In the genomic region with DNA sequence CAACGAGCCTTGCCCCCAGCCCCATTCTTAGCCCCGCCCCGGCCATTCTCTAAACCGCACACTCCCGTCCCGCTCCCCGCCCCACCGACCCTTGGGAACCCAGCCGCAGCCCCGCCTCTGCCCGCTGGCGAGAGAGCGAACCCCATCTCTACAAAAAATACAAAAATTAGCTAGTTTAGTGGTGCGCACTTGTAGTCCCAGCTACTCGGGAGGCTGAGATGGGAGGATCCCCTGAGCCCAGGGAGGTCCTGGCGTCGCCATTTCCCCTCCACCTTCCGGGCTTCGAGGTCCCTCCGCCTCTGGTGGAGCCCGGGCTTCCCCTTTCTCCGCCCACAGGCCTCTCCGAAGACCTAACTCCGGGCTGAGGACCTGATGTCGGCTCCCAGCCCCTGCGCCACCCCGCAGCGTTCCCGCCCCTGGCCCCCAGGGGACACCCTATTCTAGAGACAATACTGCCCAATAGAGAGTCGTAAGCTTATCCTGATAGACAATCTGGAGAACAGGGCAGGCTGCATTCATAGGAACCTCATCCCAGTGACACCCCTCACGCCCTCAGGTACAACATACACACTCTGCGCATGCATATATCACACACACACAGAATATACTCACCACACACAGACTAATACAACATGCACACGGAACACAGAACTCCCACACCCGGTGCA, we compare ENCODE assay signal across 8 cellular contexts. TPM values are rescaled to one million over a fixed set of nuclear protein-coding genes. Genes with fewer than 3 reads are reported as not detected.
DNase-seq lines count a peak whose midpoint lies in the region; ATAC-seq, FAIRE-seq and TF ChIP-seq lines count a peak whose summit lies in the region.

No MANE protein-coding gene starts in this region.

- CTCF ChIA-PET in GM12878 (lab: Yijun Ruan, JAX), result interaction anchor here (0.5 to 3.1 kb wide), 11 partner anchors 15 to 253 kb away, joined by 3 to 18 read pairs (median 4); partner anchors contain the start of gene TLCD1

- POLR2A ChIA-PET in GM12878 (lab: Charles Lee), result interaction anchor here (0.7 to 3.5 kb wide), 16 partner anchors 7 to 632 kb away, joined by 3 to 29 read pairs (median 5); partner anchors contain the start of genes ALDOC, BLTP2, RPL23A and SDF2

- H3K4me3 Mint-ChIP-seq in T-helper 1 cell treated with Interleukin-12 subunit alpha and Interleukin-12 subunit beta and Interleukin-4 antibody, amounts not matched to agents 30 μg/mL and 1 μg/mL, for 36 hours, result peak overlapping the region; percentile 88
- peak overlapping the region; percentile 86 for H3K4me3 Mint-ChIP-seq in stimulated activated effector memory CD8-positive, alpha-beta T cell treated with anti-CD3 and anti-CD28 coated beads, Interleukin-12 subunit alpha, Interleukin-12 subunit beta, amount 100 ng/mL, for 72 hours

- no peak for TF ChIP-seq EP300 in GM12878 (IDR thresholded peaks at IDR 0.05; ENCODE audit: borderline replicate concordance in 1 of 2, control insufficient read depth in 1 of 2, low read depth in 2 of 2, low read length in 2 of 2)

- peak overlapping the region; percentile 93 for H2AFZ ChIP-seq in GM12878 (ENCODE audit: control insufficient read depth, low read depth, low read length)

- H3K4me1 ChIP-seq in GM12878 (ENCODE audit: control insufficient read depth, insufficient read depth, low read length) (peaks cover 9% of the 10 kb centered on the region), lower lobe of right lung (peaks cover 23% of the 10 kb centered on the region)

- DNase-seq in activated gamma-delta T cell treated with Interleukin-2 at 50 U/mL for 16 hours (peak; percentile 48), activated gamma-delta T cell (lab: John Stamatoyannopoulos, UW) (no peak), GM12878 (ENCODE audit: low read depth, low spot score) (no peak), lower lobe of right lung (peak; percentile 82), NCI-H1417 treated with DMSO at 0.1 percent for 48 hours (lab: John Stamatoyannopoulos, UW) (no peak)
- peak; percentile 47 to 80 for DNase-seq in stimulated activated effector memory CD8-positive, alpha-beta T cell treated with anti-CD3 and anti-CD28 coated beads, Interleukin-12 subunit alpha, Interleukin-12 subunit beta, amount 100 ng/mL, for 72 hours (ENCODE audit: low spot score in 2 of 2)

- in situ Hi-C loops in GM12878 (cut with MboI), result no loop called here

- TF ChIP-seq POLR2A in GM12878 (IDR thresholded peaks at IDR 0.05; ENCODE audit: low read depth, low read length), result 0 out of 2 replicates have a peak, but pooled peaks have one; percentile 37

- no peak for FAIRE-seq in GM12878 (lab: Jason Lieb, UNC)

- 17% methylated on average over 34 of the region's 34 CpGs for WGBS in GM12878 (ENCODE audit: insufficient coverage, insufficient replicate concordance, low lambda C conversion rate, missing lambda C conversion rate)

- RAD21 ChIA-PET in GM12878 (lab: Charles Lee; ENCODE audit: unreplicated experiment), result interaction anchor here (0.7 to 3.4 kb wide), 8 partner anchors 9 to 405 kb away, joined by 3 to 20 read pairs (median 6); partner anchors contain the start of genes BLTP2, SDF2, SUPT6H and TLCD1

- peaks cover 23% of the 10 kb centered on the region for H3K27me3 Mint-ChIP-seq in T-helper 1 cell treated with Interleukin-12 subunit alpha and Interleukin-12 subunit beta and Interleukin-4 antibody, amounts not matched to agents 30 μg/mL and 1 μg/mL, for 36 hours (ENCODE audit: low read depth)

- H3K79me2 ChIP-seq in GM12878 (ENCODE audit: control insufficient read depth, insufficient read depth, low read length), result no peaks in the 10 kb centered on the region

- TF ChIP-seq CTCF in GM12878 (IDR thresholded peaks at IDR 0.05 in 2 of 3, conservative IDR thresholded peaks at IDR 0.05 in 1 of 3; ENCODE audit: control insufficient read depth in 2 of 3, extremely low read depth in 1 of 3, insufficient read depth in 1 of 3, low read depth in 3 of 3, low read length in 3 of 3), result peak; percentile 6 to 23 (median 7); a peak in 3 of 6 replicates
- no peak for TF ChIP-seq CTCF in lower lobe of right lung (IDR thresholded peaks at IDR 0.05)

- SMC1A ChIA-PET in GM12878 (lab: Charles Lee; ENCODE audit: uncharacterized antibody, unreplicated experiment), result interaction anchor here (0.7 to 2.6 kb wide), 12 partner anchors 7 to 120 kb away, joined by 3 to 13 read pairs (median 4); partner anchors contain the start of genes NEK8, RPL23A, SDF2 and SUPT6H

- intact Hi-C loops in GM12878 (cut with micrococcal nuclease; ENCODE audit: unreplicated experiment) (loop anchor here (10.0 kb wide), 1 partner anchor 157 kb away; the partner anchor contains the start of gene UNC119), lower lobe of right lung (cut with DNase I) (no loop called here)

- peak overlapping the region; percentile 93 for H3K4me2 ChIP-seq in GM12878 (ENCODE audit: control insufficient read depth, insufficient read depth)

- H3K36me3 ChIP-seq in GM12878 (ENCODE audit: control insufficient read depth in 2 of 2, insufficient read depth in 2 of 2, low read length in 1 of 2), result no peaks in the 10 kb centered on the region; a peak in 1 of 4 replicates
- H3K36me3 ChIP-seq in lower lobe of right lung, result peaks cover 24% of the 10 kb centered on the region

- peaks cover 5% of the 10 kb centered on the region for H3K36me3 Mint-ChIP-seq in T-helper 1 cell treated with Interleukin-12 subunit alpha and Interleukin-12 subunit beta and Interleukin-4 antibody, amounts not matched to agents 30 μg/mL and 1 μg/mL, for 36 hours (ENCODE audit: low read depth)
- H3K36me3 Mint-ChIP-seq in stimulated activated effector memory CD8-positive, alpha-beta T cell treated with anti-CD3 and anti-CD28 coated beads, Interleukin-12 subunit alpha, Interleukin-12 subunit beta, amount 100 ng/mL, for 72 hours, result no peaks in the 10 kb centered on the region

- H3K27ac Mint-ChIP-seq in T-helper 1 cell treated with Interleukin-12 subunit alpha and Interleukin-12 subunit beta and Interleukin-4 antibody, amounts not matched to agents 30 μg/mL and 1 μg/mL, for 36 hours, result peak overlapping the region; percentile 96
- peak overlapping the region; percentile 94 for H3K27ac Mint-ChIP-seq in stimulated activated effector memory CD8-positive, alpha-beta T cell treated with anti-CD3 and anti-CD28 coated beads, Interleukin-12 subunit alpha, Interleukin-12 subunit beta, amount 100 ng/mL, for 72 hours

- H3K4me1 Mint-ChIP-seq in T-helper 1 cell treated with Interleukin-12 subunit alpha and Interleukin-12 subunit beta and Interleukin-4 antibody, amounts not matched to agents 30 μg/mL and 1 μg/mL, for 36 hours (ENCODE audit: low read depth), result peaks cover 20% of the 10 kb centered on the region
- H3K4me1 Mint-ChIP-seq in stimulated activated effector memory CD8-positive, alpha-beta T cell treated with anti-CD3 and anti-CD28 coated beads, Interleukin-12 subunit alpha, Interleukin-12 subunit beta, amount 100 ng/mL, for 72 hours, result peaks cover 15% of the 10 kb centered on the region

- no TSS peak for BruUV-seq in GM12878 (replicated peaks; lab: Mats Ljungman, UMichigan)

- TF ChIP-seq RAD21 in GM12878 (IDR thresholded peaks at IDR 0.05; ENCODE audit: insufficient read depth, low read depth, low read length), result no peak

- H3K27me3 ChIP-seq in GM12878 (replicated peaks in 1 of 2; ENCODE audit: control insufficient read depth in 2 of 2, insufficient read depth in 2 of 2, low read length in 1 of 2), result no peaks in the 10 kb centered on the region
- no peaks in the 10 kb centered on the region for H3K27me3 ChIP-seq in lower lobe of right lung (ENCODE audit: low read depth)

- ATAC-seq in GM12878, result peak; percentile 75
- ATAC-seq in lower lobe of right lung, result peak; percentile 38 to 42
- ATAC-seq in stimulated activated effector memory CD8-positive, alpha-beta T cell treated with anti-CD3 and anti-CD28 coated beads, Interleukin-12 subunit alpha, Interleukin-12 subunit beta, amount 100 ng/mL, for 72 hours, result peak; percentile 62
- ATAC-seq in HG03469 (IDR thresholded peaks at IDR 0.05; ENCODE audit: unreplicated experiment), result no peak

- peak overlapping the region; percentile 72 for H3K9ac ChIP-seq in GM12878 (ENCODE audit: control insufficient read depth, insufficient read depth, low read length)

- H4K20me1 ChIP-seq in GM12878 (ENCODE audit: control insufficient read depth, insufficient read depth), result no peaks in the 10 kb centered on the region

- no peaks in the 10 kb centered on the region for H3K9me3 Mint-ChIP-seq in T-helper 1 cell treated with Interleukin-12 subunit alpha and Interleukin-12 subunit beta and Interleukin-4 antibody, amounts not matched to agents 30 μg/mL and 1 μg/mL, for 36 hours
- H3K9me3 Mint-ChIP-seq in stimulated activated effector memory CD8-positive, alpha-beta T cell treated with anti-CD3 and anti-CD28 coated beads, Interleukin-12 subunit alpha, Interleukin-12 subunit beta, amount 100 ng/mL, for 72 hours, result no peaks in the 10 kb centered on the region

- H3K4me3 ChIP-seq in GM12878, result peak overlapping the region; percentile 73
- peak overlapping the region; percentile 85 for H3K4me3 ChIP-seq in lower lobe of right lung

- H3K9me3 ChIP-seq in GM12878 (replicated peaks; ENCODE audit: control insufficient read depth, insufficient read depth, low read length), result no peaks in the 10 kb centered on the region
- no peaks in the 10 kb centered on the region for H3K9me3 ChIP-seq in lower lobe of right lung

- H3K27ac ChIP-seq in GM12878 (ENCODE audit: control insufficient read depth, insufficient read depth) (0 out of 2 replicates have a peak overlapping the region, but pooled peaks have one; percentile 53), lower lobe of right lung (peak overlapping the region; percentile 88)

RNA-seq across cellular contexts. Expression of gene PROCA1, which starts 0.5 kb away (rescaled TPM):
- total RNA-seq in GM12878 (2013; cell fraction: nucleolus; rRNA removed), result 6.2 and 8.9 TPM in 2 replicates
- total RNA-seq in GM12878 (2014; rRNA removed) (1.1 and 1.5 TPM in 2 replicates), GM12878 (2014; rRNA removed; fragmentation: Illumina TruSeq; extraction: Trizol) (1.5 and 2.6 TPM in 2 replicates), GM12878 (2021) (1.5 and 2.4 TPM in 2 replicates), lower lobe of right lung (4.4 TPM)
- 0.93 TPM for polyA plus RNA-seq in GM12878 (2011; ENCODE audit: low read depth)
- polyA plus RNA-seq in GM12878 (2011; rRNA removed) (0.99 and 1.4 TPM in 2 replicates), GM12878 (2014; fragmentation: Illumina TruSeq; extraction: Trizol) (1.2 and 2.0 TPM in 2 replicates), GM12878 (2014; fragmentation: Nextera tagmentation; extraction: Ambion mirVana) (under 1 TPM; 0.35 to 0.40 TPM), GM12878 (2014; rRNA removed) (2.1 and 4.8 TPM in 2 replicates), GM12878 (2016; fragmentation: Nextera tagmentation; extraction: Ambion mirVana) (under 1 TPM; 0.59 to 0.83 TPM)
- 1.1 and 1.5 TPM in 2 replicates for polyA plus RNA-seq in GM12878 (2011; cell fraction: cytosol; rRNA removed)
- 6.8 and 8.9 TPM in 2 replicates for polyA plus RNA-seq in GM12878 (2011; cell fraction: nucleus; rRNA removed)
- 2.0 and 2.4 TPM in 2 replicates for polyA plus RNA-seq in GM12878 (2012)
- 0.73 and 0.82 TPM in 2 replicates for polyA minus RNA-seq in GM12878 (2011; rRNA and poly(A)+ RNA removed)
- not detected in 2 replicates for polyA minus RNA-seq in GM12878 (2011; cell fraction: cytosol; rRNA and poly(A)+ RNA removed)
- polyA minus RNA-seq in GM12878 (2011; cell fraction: nucleus; rRNA and poly(A)+ RNA removed), result 1.2 and 2.1 TPM in 2 replicates

RNA-seq across cellular contexts. Expression of gene RAB34, which starts 5.5 kb away (rescaled TPM):
- 10.7 and 13.3 TPM in 2 replicates for total RNA-seq in GM12878 (2013; cell fraction: nucleolus; rRNA removed)
- total RNA-seq in GM12878 (2014; rRNA removed) (40.2 and 46.4 TPM in 2 replicates), GM12878 (2014; rRNA removed; fragmentation: Illumina TruSeq; extraction: Trizol) (24.2 and 26.9 TPM in 2 replicates), GM12878 (2021) (28.8 and 33.0 TPM in 2 replicates), lower lobe of right lung (62.3 TPM)
- 16.5 TPM for polyA plus RNA-seq in GM12878 (2011; ENCODE audit: low read depth)
- polyA plus RNA-seq in GM12878 (2011; rRNA removed) (0.16 and 0.37 TPM in 2 replicates), GM12878 (2014; fragmentation: Illumina TruSeq; extraction: Trizol) (35.7 and 39.0 TPM in 2 replicates), GM12878 (2014; fragmentation: Nextera tagmentation; extraction: Ambion mirVana) (10 to 100 TPM; 14.4 to 32.6 TPM), GM12878 (2014; rRNA removed) (37.5 and 47.7 TPM in 2 replicates), GM12878 (2016; fragmentation: Nextera tagmentation; extraction: Ambion mirVana) (10 to 100 TPM; 30.9 to 37.4 TPM)
- 0.23 and 0.31 TPM in 2 replicates for polyA plus RNA-seq in GM12878 (2011; cell fraction: cytosol; rRNA removed)
- 0.69 and 0.75 TPM in 2 replicates for polyA plus RNA-seq in GM12878 (2011; cell fraction: nucleus; rRNA removed)
- polyA plus RNA-seq in GM12878 (2012), result 13.1 and 17.7 TPM in 2 replicates
- polyA minus RNA-seq in GM12878 (2011; rRNA and poly(A)+ RNA removed), result not detected in 2 replicates
- 4.1 and 4.9 TPM in 2 replicates for polyA minus RNA-seq in GM12878 (2011; cell fraction: cytosol; rRNA and poly(A)+ RNA removed)
- 0.48 and 0.86 TPM in 2 replicates for polyA minus RNA-seq in GM12878 (2011; cell fraction: nucleus; rRNA and poly(A)+ RNA removed)

RNA-seq across cellular contexts. Expression of gene RPL23A, which starts 7.6 kb away (rescaled TPM):
- total RNA-seq in GM12878 (2013; cell fraction: nucleolus; rRNA removed), result 169 and 204 TPM in 2 replicates
- total RNA-seq in GM12878 (2014; rRNA removed), result 1,231 and 1,339 TPM in 2 replicates
- total RNA-seq in GM12878 (2014; rRNA removed; fragmentation: Illumina TruSeq; extraction: Trizol), result 1,926 and 2,065 TPM in 2 replicates
- total RNA-seq in GM12878 (2021), result 2,908 and 3,018 TPM in 2 replicates
- polyA plus RNA-seq in GM12878 (2011; ENCODE audit: low read depth), result 6,212 TPM
- polyA plus RNA-seq in GM12878 (2011; rRNA removed), result 2,740 and 3,357 TPM in 2 replicates
- polyA plus RNA-seq in GM12878 (2011; cell fraction: cytosol; rRNA removed), result 779 and 1,073 TPM in 2 replicates
- polyA plus RNA-seq in GM12878 (2011; cell fraction: nucleus; rRNA removed), result 561 and 573 TPM in 2 replicates
- polyA plus RNA-seq in GM12878 (2012), result 4,003 and 4,409 TPM in 2 replicates
- polyA plus RNA-seq in GM12878 (2014; fragmentation: Illumina TruSeq; extraction: Trizol), result 1,904 and 2,135 TPM in 2 replicates
- over 10,000 TPM in 1 of 2 experiments, 1,000 to 10,000 TPM in 1; 8,970 to 10,319 TPM for polyA plus RNA-seq in GM12878 (2014; fragmentation: Nextera tagmentation; extraction: Ambion mirVana)
- polyA plus RNA-seq in GM12878 (2014; rRNA removed), result 1,318 and 1,377 TPM in 2 replicates
- 1,000 to 10,000 TPM; 2,984 to 3,180 TPM for polyA plus RNA-seq in GM12878 (2016; fragmentation: Nextera tagmentation; extraction: Ambion mirVana)
- polyA minus RNA-seq in GM12878 (2011; rRNA and poly(A)+ RNA removed), result 1,547 and 2,710 TPM in 2 replicates
- 624 and 701 TPM in 2 replicates for polyA minus RNA-seq in GM12878 (2011; cell fraction: cytosol; rRNA and poly(A)+ RNA removed)
- 176 and 252 TPM in 2 replicates for polyA minus RNA-seq in GM12878 (2011; cell fraction: nucleus; rRNA and poly(A)+ RNA removed)
- total RNA-seq in lower lobe of right lung, result 1,156 TPM

RNA-seq across cellular contexts. Expression of gene TLCD1, which starts 13.9 kb away (rescaled TPM):
- total RNA-seq in GM12878 (2013; cell fraction: nucleolus; rRNA removed), result 1.9 and 4.3 TPM in 2 replicates
- 8.6 and 10.6 TPM in 2 replicates for total RNA-seq in GM12878 (2014; rRNA removed)
- total RNA-seq in GM12878 (2014; rRNA removed; fragmentation: Illumina TruSeq; extraction: Trizol), result 7.2 and 7.6 TPM in 2 replicates
- 7.3 and 7.6 TPM in 2 replicates for total RNA-seq in GM12878 (2021)
- polyA plus RNA-seq in GM12878 (2011; ENCODE audit: low read depth), result 3.3 TPM
- 2.1 and 4.0 TPM in 2 replicates for polyA plus RNA-seq in GM12878 (2011; rRNA removed)
- 4.1 and 4.2 TPM in 2 replicates for polyA plus RNA-seq in GM12878 (2011; cell fraction: cytosol; rRNA removed)
- polyA plus RNA-seq in GM12878 (2011; cell fraction: nucleus; rRNA removed), result 5.1 and 5.7 TPM in 2 replicates
- 5.3 and 8.7 TPM in 2 replicates for polyA plus RNA-seq in GM12878 (2012)
- polyA plus RNA-seq in GM12878 (2014; fragmentation: Illumina TruSeq; extraction: Trizol), result 7.8 TPM in 2 replicates
- polyA plus RNA-seq in GM12878 (2014; fragmentation: Nextera tagmentation; extraction: Ambion mirVana), result 1 to 10 TPM; 2.9 to 7.1 TPM
- 13.6 and 14.6 TPM in 2 replicates for polyA plus RNA-seq in GM12878 (2014; rRNA removed)
- polyA plus RNA-seq in GM12878 (2016; fragmentation: Nextera tagmentation; extraction: Ambion mirVana), result 10 to 100 TPM; 14.9 to 19.8 TPM
- 5.4 and 5.5 TPM in 2 replicates for polyA minus RNA-seq in GM12878 (2011; rRNA and poly(A)+ RNA removed)
- polyA minus RNA-seq in GM12878 (2011; cell fraction: cytosol; rRNA and poly(A)+ RNA removed), result 2.8 and 5.5 TPM in 2 replicates
- 4.8 and 6.9 TPM in 2 replicates for polyA minus RNA-seq in GM12878 (2011; cell fraction: nucleus; rRNA and poly(A)+ RNA removed)
- 19.8 TPM for total RNA-seq in lower lobe of right lung

RNA-seq across cellular contexts. Expression of gene NEK8, which starts 16.4 kb away (rescaled TPM):
- 22.0 and 27.2 TPM in 2 replicates for total RNA-seq in GM12878 (2013; cell fraction: nucleolus; rRNA removed)
- total RNA-seq in GM12878 (2014; rRNA removed) (8.8 and 10.5 TPM in 2 replicates), GM12878 (2014; rRNA removed; fragmentation: Illumina TruSeq; extraction: Trizol) (6.0 and 6.7 TPM in 2 replicates), GM12878 (2021) (10.1 and 11.0 TPM in 2 replicates), lower lobe of right lung (11.3 TPM)
- polyA plus RNA-seq in GM12878 (2011; ENCODE audit: low read depth), result 6.5 TPM
- polyA plus RNA-seq in GM12878 (2011; rRNA removed) (7.9 and 13.2 TPM in 2 replicates), GM12878 (2014; fragmentation: Illumina TruSeq; extraction: Trizol) (7.5 and 8.5 TPM in 2 replicates), GM12878 (2014; fragmentation: Nextera tagmentation; extraction: Ambion mirVana) (1 to 10 TPM; 2.3 to 2.9 TPM), GM12878 (2014; rRNA removed) (14.3 and 15.1 TPM in 2 replicates), GM12878 (2016; fragmentation: Nextera tagmentation; extraction: Ambion mirVana) (10 to 100 TPM; 11.2 to 13.9 TPM)
- 16.7 and 21.7 TPM in 2 replicates for polyA plus RNA-seq in GM12878 (2011; cell fraction: cytosol; rRNA removed)
- polyA plus RNA-seq in GM12878 (2011; cell fraction: nucleus; rRNA removed), result 24.8 and 26.2 TPM in 2 replicates
- polyA plus RNA-seq in GM12878 (2012), result 8.7 and 9.6 TPM in 2 replicates
- 14.9 and 20.8 TPM in 2 replicates for polyA minus RNA-seq in GM12878 (2011; rRNA and poly(A)+ RNA removed)
- 4.0 and 4.4 TPM in 2 replicates for polyA minus RNA-seq in GM12878 (2011; cell fraction: cytosol; rRNA and poly(A)+ RNA removed)
- polyA minus RNA-seq in GM12878 (2011; cell fraction: nucleus; rRNA and poly(A)+ RNA removed), result 11.1 and 21.9 TPM in 2 replicates

Comparison
In these comparisons a context has a peak if more than half of its experiments do, and no peak if none do; other contexts are left out.
1. DNase-seq: peak in activated gamma-delta T cell treated with Interleukin-2 at 50 U/mL for 16 hours (single experiment), lower lobe of right lung (single experiment) and stimulated activated effector memory CD8-positive, alpha-beta T cell treated with anti-CD3 and anti-CD28 coated beads, Interleukin-12 subunit alpha, Interleukin-12 subunit beta, amount 100 ng/mL, for 72 hours (2 of 2); none in activated gamma-delta T cell (single experiment), GM12878 (single experiment) and NCI-H1417 treated with DMSO at 0.1 percent for 48 hours (single experiment).